ENCODE assay signal across 9 cellular contexts in genomic region chr6:158042245-158042798, GRCh38.
DNase-seq lines count a peak whose midpoint lies in the region; ATAC-seq, FAIRE-seq and TF ChIP-seq lines count a peak whose summit lies in the region.
"Had no signal": no experiment of that assay in that cellular context is flagged by ENCODE, and none has a peak within 500 bp of the region (broad histone marks: within the 10 kb centered on the region; RNA-seq: fewer than 3 reads in every experiment).

No MANE protein-coding gene starts in this region.

- H3K4me1 ChIP-seq in keratinocyte (ENCODE audit: control insufficient read depth, extremely low read depth, insufficient read depth, low read length) (peaks cover 40% of the 10 kb centered on the region), stomach (peaks cover 42 to 69% (median 52%) of the 10 kb centered on the region in 4 donors)

- no peak for TF ChIP-seq POLR2A in stomach (IDR thresholded peaks at IDR 0.05)

- no peaks in the 10 kb centered on the region for H3K9me3 Mint-ChIP-seq in activated naive CD8-positive, alpha-beta T cell treated with anti-CD3 and anti-CD28 coated beads for 36 hours

- peak overlapping the region; percentile 84 for H2AFZ ChIP-seq in keratinocyte (ENCODE audit: control insufficient read depth, low read length)

- no peak for ATAC-seq in GM21576 (IDR thresholded peaks at IDR 0.05; ENCODE audit: unreplicated experiment)

- peaks cover 35% of the 10 kb centered on the region for H3K36me3 Mint-ChIP-seq in activated naive CD8-positive, alpha-beta T cell treated with anti-CD3 and anti-CD28 coated beads for 36 hours

- intact Hi-C loops in stomach (cut with DNase I; ENCODE audit: low total_unique reads): no loop called here

- 29 to 55% (median 36%) methylated on average over 16 of the region's 16 CpGs for WGBS in stomach, 5 donors

- dilution Hi-C loops in keratinocyte (cut with MboI; ENCODE audit: extremely low pct_ligation_motif_present, low sequenced_read_pairs): no loop called here

- no peaks in the 10 kb centered on the region for H3K79me2 ChIP-seq in keratinocyte (ENCODE audit: control insufficient read depth, insufficient read depth, low read length)

- peak overlapping the region in 2 of 3 experiments; percentile 1 to 23 for H3K4me3 ChIP-seq in keratinocyte (ENCODE audit: control insufficient read depth in 2 of 3, extremely low read depth in 1 of 3, insufficient read depth in 2 of 3, low read depth in 1 of 3, low read length in 3 of 3)
- no peak overlapping the region for H3K4me3 ChIP-seq in stomach

- peaks cover 0 to 10% of the 10 kb centered on the region in 2 experiments for H3K36me3 ChIP-seq in keratinocyte (ENCODE audit: control insufficient read depth in 2 of 2, extremely low read depth in 1 of 2, insufficient read depth in 2 of 2, low read length in 2 of 2)
- peaks cover 0 to 30% (median 18%) of the 10 kb centered on the region in 4 donors for H3K36me3 ChIP-seq in stomach

- H3K27ac Mint-ChIP-seq in activated naive CD8-positive, alpha-beta T cell treated with anti-CD3 and anti-CD28 coated beads for 36 hours: no peak overlapping the region

- FAIRE-seq in HTR-8/SVneo (lab: Jason Lieb, UNC) (peak; percentile 74), keratinocyte (lab: Jason Lieb, UNC) (peak; percentile 96)

- H3K9me1 ChIP-seq in keratinocyte (ENCODE audit: control insufficient read depth, extremely low read depth, insufficient read depth, low read length): no peaks in the 10 kb centered on the region

- H3K4me2 ChIP-seq in keratinocyte (ENCODE audit: control insufficient read depth, extremely low read depth, insufficient read depth, low read depth, low read length): peak overlapping the region; percentile 83

- DNase-seq in HTR-8/SVneo (ENCODE audit: insufficient read length, low spot score): peak; percentile 50
- peak; percentile 45 for DNase-seq in brain pericyte (ENCODE audit: low read depth, low spot score)
- DNase-seq in keratinocyte (ENCODE audit: low read depth, low spot score): no peak
- DNase-seq in stomach: peak; percentile 79
- DNase-seq in RPMI8226: no peak
- no peak for DNase-seq in activated naive CD8-positive, alpha-beta T cell treated with anti-CD3 and anti-CD28 coated beads for 36 hours
- DNase-seq in NOMO-1 (lab: John Stamatoyannopoulos, UW; ENCODE audit: unreplicated experiment in 2 of 2): no peak

- peak overlapping the region; percentile 73 for H3K27ac ChIP-seq in keratinocyte (ENCODE audit: control insufficient read depth, insufficient read depth, low read length)
- peak overlapping the region; percentile 33 to 83 (median 79) for H3K27ac ChIP-seq in stomach
- H3K27ac ChIP-seq: VCaP had no signal

- H3K9ac ChIP-seq in keratinocyte (ENCODE audit: control insufficient read depth, extremely low read depth, insufficient read depth, low read length): peak overlapping the region; percentile 65

- peaks cover 51% of the 10 kb centered on the region for H3K4me1 Mint-ChIP-seq in activated naive CD8-positive, alpha-beta T cell treated with anti-CD3 and anti-CD28 coated beads for 36 hours

- no peaks in the 10 kb centered on the region for H3K27me3 Mint-ChIP-seq in activated naive CD8-positive, alpha-beta T cell treated with anti-CD3 and anti-CD28 coated beads for 36 hours

- no peak overlapping the region for H3K4me3 Mint-ChIP-seq in activated naive CD8-positive, alpha-beta T cell treated with anti-CD3 and anti-CD28 coated beads for 36 hours

- TF ChIP-seq CTCF in keratinocyte (optimal IDR thresholded peaks at IDR 0.05 in 1 of 3, IDR thresholded peaks at IDR 0.05 in 1 of 3, conservative IDR thresholded peaks at IDR 0.05 in 1 of 3; ENCODE audit: extremely low read depth in 1 of 3, insufficient read depth in 2 of 3, low read length in 3 of 3) (no peak), stomach (IDR thresholded peaks at IDR 0.05) (no peak)

- TF ChIP-seq EP300 in stomach (IDR thresholded peaks at IDR 0.05): no peak

- no peaks in the 10 kb centered on the region for H4K20me1 ChIP-seq in keratinocyte (ENCODE audit: control insufficient read depth, extremely low read depth, insufficient read depth, low read length)

- H3K27me3 ChIP-seq in keratinocyte (ENCODE audit: control insufficient read depth, extremely low read depth, insufficient read depth, low read length): no peaks in the 10 kb centered on the region
- H3K27me3 ChIP-seq in stomach: no peaks in the 10 kb centered on the region

- H3K9me3 ChIP-seq in keratinocyte (ENCODE audit: control insufficient read depth, low read depth, low read length): no peaks in the 10 kb centered on the region
- no peaks in the 10 kb centered on the region for H3K9me3 ChIP-seq in stomach

Comparison
In these comparisons a context has a peak if more than half of its experiments do, and no peak if none do; other contexts are left out.
1. DNase-seq: peak in HTR-8/SVneo (single experiment), brain pericyte (single experiment) and stomach (single experiment); none in keratinocyte (single experiment), RPMI8226 (single experiment), activated naive CD8-positive, alpha-beta T cell treated with anti-CD3 and anti-CD28 coated beads for 36 hours (single experiment) and NOMO-1 (0 of 2).
2. H3K4me3 ChIP-seq: peak in keratinocyte (2 of 3); none in stomach (0 of 4).